ENCODE assay signal across 10 cellular contexts in the genomic region with DNA sequence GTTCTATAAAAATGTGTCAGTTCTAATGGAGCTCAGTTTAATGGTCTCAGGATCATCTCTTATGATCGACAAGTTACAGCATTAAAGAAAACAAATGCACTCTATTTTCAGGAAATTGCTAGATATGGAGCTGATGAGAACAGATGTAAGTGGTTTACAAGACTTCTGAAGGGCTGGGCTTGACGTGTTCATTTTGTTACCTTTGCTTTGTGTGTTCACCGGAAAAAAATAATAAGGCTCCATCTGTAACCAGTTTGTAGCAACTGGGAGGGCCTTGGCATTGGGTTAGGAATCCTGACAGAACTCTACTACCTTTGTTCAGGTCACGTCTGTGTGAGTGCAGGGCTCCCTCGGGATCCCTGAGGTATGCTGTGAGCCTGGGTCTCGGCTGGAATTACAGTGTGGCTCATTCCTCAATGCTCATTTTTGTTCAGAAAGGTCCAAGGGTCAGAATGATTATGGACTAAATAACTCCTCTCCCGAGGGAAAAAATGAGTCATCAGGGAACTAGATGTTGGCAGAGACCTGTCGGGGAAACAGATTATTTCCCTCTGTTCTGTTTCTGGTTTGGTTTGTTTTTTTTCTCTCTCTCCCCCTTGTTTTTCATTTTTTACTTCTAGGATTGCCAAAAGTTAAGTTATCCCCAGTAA.
A peak's percentile ranks its signal among the peaks of the same experiment; 100 is the strongest.
DNase-seq lines count a peak whose midpoint lies in the region; ATAC-seq and TF ChIP-seq lines count a peak whose summit lies in the region.
"Had no signal": no experiment of that assay in that cellular context is flagged by ENCODE, and none has a peak within 500 bp of the region (broad histone marks: within the 10 kb centered on the region; RNA-seq: fewer than 3 reads in every experiment).

No MANE protein-coding gene starts in this region.

- H2AFZ ChIP-seq in GM23338 (0 out of 2 replicates have a peak overlapping the region, but pooled peaks have one; percentile 16), neural progenitor cell (replicated peaks) (no peak overlapping the region)

- no peak overlapping the region for H3K4me3 ChIP-seq in GM23338
- H3K4me3 ChIP-seq in neural progenitor cell: no peak overlapping the region
- H3K4me3 ChIP-seq: dorsolateral prefrontal cortex had no signal

- H3F3A ChIP-seq in GM23338 (replicated peaks; ENCODE audit: low read depth) (no peaks in the 10 kb centered on the region), neural progenitor cell (ENCODE audit: low read depth) (no peaks in the 10 kb centered on the region)

- no peaks in the 10 kb centered on the region for H3K4me1 ChIP-seq in GM23338 (ENCODE audit: insufficient read depth)
- H3K4me1 ChIP-seq in neural progenitor cell: no peaks in the 10 kb centered on the region

- H3K4me2 ChIP-seq in GM23338 (no peak overlapping the region), neural progenitor cell (no peak overlapping the region)

- H4K20me1 ChIP-seq in GM23338 (replicated peaks; ENCODE audit: insufficient read depth) (no peaks in the 10 kb centered on the region), neural progenitor cell (ENCODE audit: low read depth) (no peaks in the 10 kb centered on the region)

- no peak overlapping the region for H3K27ac ChIP-seq in GM23338 (ENCODE audit: low read depth)
- no peak overlapping the region for H3K27ac ChIP-seq in neural progenitor cell

- H3K27ac Mint-ChIP-seq in GM23338: no peak overlapping the region
- H3K27ac Mint-ChIP-seq in neural progenitor cell: no peak overlapping the region
- H3K27ac Mint-ChIP-seq in immature natural killer cell: no peak overlapping the region

- H3K27me3 Mint-ChIP-seq in GM23338 (ENCODE audit: insufficient read depth, low read depth, poor library complexity) (peaks cover 3% of the 10 kb centered on the region), neural progenitor cell (ENCODE audit: insufficient read depth, low read depth) (no peaks in the 10 kb centered on the region), immature natural killer cell (ENCODE audit: low read depth in 3 of 3) (peaks cover 0 to 3% (median 0%) of the 10 kb centered on the region in 3 donors)

- H3K36me3 Mint-ChIP-seq in GM23338 (ENCODE audit: low read depth) (no peaks in the 10 kb centered on the region), neural progenitor cell (no peaks in the 10 kb centered on the region), immature natural killer cell (no peaks in the 10 kb centered on the region)

- in situ Hi-C loops in GM13977 (cut with MboI; ENCODE audit: low pct_unique_long_range_greater_than_20kb, low sequenced_read_pairs, unreplicated experiment): no loop called here

- TF ChIP-seq CTCF in GM23338 (conservative IDR thresholded peaks at IDR 0.05; ENCODE audit: low read depth in 2 of 2) (no peak), GM13977 (IDR thresholded peaks at IDR 0.05; ENCODE audit: extremely low read depth, insufficient read depth, missing control alignments) (no peak), neural progenitor cell (IDR thresholded peaks at IDR 0.05) (no peak)

- H3K27me3 ChIP-seq in GM23338 (ENCODE audit: insufficient read depth) (no peaks in the 10 kb centered on the region), neural progenitor cell (no peaks in the 10 kb centered on the region)
- H3K27me3 ChIP-seq: dorsolateral prefrontal cortex had no signal

- H3K9me3 Mint-ChIP-seq in GM23338: peaks cover 3% of the 10 kb centered on the region; the same call in 1 of the 3 replicates
- H3K9me3 Mint-ChIP-seq in neural progenitor cell: no peaks in the 10 kb centered on the region
- peaks cover 0 to 10% (median under 1%) of the 10 kb centered on the region in 6 donors for H3K9me3 Mint-ChIP-seq in immature natural killer cell

- no peaks in the 10 kb centered on the region for H3K79me2 ChIP-seq in GM23338 (replicated peaks; ENCODE audit: insufficient read depth)
- H3K79me2 ChIP-seq in neural progenitor cell (ENCODE audit: low read depth): no peaks in the 10 kb centered on the region

- no peaks in the 10 kb centered on the region for H3K9me2 ChIP-seq in GM23338 (ENCODE audit: insufficient read depth)

- DNase-seq in GM23338 (ENCODE audit: low spot score) (no peak), RPMI7951 (ENCODE audit: low read depth) (peak; percentile 80), fibroblast of the conjunctiva (ENCODE audit: low read depth) (peak; percentile 42), smooth muscle cell of the brain vasculature (ENCODE audit: low read depth, low spot score) (peak; percentile 9), GM13977 (ENCODE audit: low spot score) (no peak), neural progenitor cell (ENCODE audit: low spot score) (no peak), immature natural killer cell (no peak), cerebellum (ENCODE audit: low spot score) (no peak)
- DNase-seq: dorsolateral prefrontal cortex, NCI-H82 had no signal

- H3K9ac ChIP-seq in neural progenitor cell: no peak overlapping the region

- H3K4me3 Mint-ChIP-seq in GM23338 (no peak overlapping the region), neural progenitor cell (no peak overlapping the region), immature natural killer cell (no peak overlapping the region)

- no peaks in the 10 kb centered on the region for H3K4me1 Mint-ChIP-seq in GM23338
- H3K4me1 Mint-ChIP-seq in neural progenitor cell: no peaks in the 10 kb centered on the region
- H3K4me1 Mint-ChIP-seq in immature natural killer cell: no peaks in the 10 kb centered on the region

- no peak for ATAC-seq in GM23338

- H3K36me3 ChIP-seq in GM23338 (ENCODE audit: insufficient read depth) (no peaks in the 10 kb centered on the region), neural progenitor cell (no peaks in the 10 kb centered on the region)

- H3K9me3 ChIP-seq in neural progenitor cell (ENCODE audit: low read depth): no peaks in the 10 kb centered on the region

TF ChIP-seq in GM23338, 12 proteins besides CTCF, POLR2A, EP300 and RAD21 (continues in another document):
- TF ChIP-seq, protein P1, sequence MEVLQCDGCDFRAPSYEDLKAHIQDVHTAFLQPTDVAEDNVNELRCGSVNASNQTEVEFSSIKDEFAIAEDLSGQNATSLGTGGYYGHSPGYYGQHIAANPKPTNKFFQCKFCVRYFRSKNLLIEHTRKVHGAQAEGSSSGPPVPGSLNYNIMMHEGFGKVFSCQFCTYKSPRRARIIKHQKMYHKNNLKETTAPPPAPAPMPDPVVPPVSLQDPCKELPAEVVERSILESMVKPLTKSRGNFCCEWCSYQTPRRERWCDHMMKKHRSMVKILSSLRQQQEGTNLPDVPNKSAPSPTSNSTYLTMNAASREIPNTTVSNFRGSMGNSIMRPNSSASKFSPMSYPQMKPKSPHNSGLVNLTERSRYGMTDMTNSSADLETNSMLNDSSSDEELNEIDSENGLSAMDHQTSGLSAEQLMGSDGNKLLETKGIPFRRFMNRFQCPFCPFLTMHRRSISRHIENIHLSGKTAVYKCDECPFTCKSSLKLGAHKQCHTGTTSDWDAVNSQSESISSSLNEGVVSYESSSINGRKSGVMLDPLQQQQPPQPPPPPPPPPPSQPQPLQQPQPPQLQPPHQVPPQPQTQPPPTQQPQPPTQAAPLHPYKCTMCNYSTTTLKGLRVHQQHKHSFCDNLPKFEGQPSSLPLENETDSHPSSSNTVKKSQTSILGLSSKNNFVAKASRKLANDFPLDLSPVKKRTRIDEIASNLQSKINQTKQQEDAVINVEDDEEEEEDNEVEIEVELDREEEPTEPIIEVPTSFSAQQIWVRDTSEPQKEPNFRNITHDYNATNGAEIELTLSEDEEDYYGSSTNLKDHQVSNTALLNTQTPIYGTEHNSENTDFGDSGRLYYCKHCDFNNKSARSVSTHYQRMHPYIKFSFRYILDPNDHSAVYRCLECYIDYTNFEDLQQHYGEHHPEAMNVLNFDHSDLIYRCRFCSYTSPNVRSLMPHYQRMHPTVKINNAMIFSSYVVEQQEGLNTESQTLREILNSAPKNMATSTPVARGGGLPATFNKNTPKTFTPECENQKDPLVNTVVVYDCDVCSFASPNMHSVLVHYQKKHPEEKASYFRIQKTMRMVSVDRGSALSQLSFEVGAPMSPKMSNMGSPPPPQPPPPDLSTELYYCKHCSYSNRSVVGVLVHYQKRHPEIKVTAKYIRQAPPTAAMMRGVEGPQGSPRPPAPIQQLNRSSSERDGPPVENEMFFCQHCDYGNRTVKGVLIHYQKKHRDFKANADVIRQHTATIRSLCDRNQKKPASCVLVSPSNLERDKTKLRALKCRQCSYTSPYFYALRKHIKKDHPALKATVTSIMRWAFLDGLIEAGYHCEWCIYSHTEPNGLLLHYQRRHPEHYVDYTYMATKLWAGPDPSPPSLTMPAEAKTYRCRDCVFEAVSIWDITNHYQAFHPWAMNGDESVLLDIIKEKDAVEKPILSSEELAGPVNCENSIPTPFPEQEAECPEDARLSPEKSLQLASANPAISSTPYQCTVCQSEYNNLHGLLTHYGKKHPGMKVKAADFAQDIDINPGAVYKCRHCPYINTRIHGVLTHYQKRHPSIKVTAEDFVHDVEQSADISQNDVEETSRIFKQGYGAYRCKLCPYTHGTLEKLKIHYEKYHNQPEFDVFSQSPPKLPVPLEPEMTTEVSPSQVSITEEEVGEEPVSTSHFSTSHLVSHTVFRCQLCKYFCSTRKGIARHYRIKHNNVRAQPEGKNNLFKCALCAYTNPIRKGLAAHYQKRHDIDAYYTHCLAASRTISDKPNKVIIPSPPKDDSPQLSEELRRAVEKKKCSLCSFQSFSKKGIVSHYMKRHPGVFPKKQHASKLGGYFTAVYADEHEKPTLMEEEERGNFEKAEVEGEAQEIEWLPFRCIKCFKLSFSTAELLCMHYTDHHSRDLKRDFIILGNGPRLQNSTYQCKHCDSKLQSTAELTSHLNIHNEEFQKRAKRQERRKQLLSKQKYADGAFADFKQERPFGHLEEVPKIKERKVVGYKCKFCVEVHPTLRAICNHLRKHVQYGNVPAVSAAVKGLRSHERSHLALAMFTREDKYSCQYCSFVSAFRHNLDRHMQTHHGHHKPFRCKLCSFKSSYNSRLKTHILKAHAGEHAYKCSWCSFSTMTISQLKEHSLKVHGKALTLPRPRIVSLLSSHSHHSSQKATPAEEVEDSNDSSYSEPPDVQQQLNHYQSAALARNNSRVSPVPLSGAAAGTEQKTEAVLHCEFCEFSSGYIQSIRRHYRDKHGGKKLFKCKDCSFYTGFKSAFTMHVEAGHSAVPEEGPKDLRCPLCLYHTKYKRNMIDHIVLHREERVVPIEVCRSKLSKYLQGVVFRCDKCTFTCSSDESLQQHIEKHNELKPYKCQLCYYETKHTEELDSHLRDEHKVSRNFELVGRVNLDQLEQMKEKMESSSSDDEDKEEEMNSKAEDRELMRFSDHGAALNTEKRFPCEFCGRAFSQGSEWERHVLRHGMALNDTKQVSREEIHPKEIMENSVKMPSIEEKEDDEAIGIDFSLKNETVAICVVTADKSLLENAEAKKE (CRISPR knock-in tag; IDR thresholded peaks at IDR 0.05): no peak
- TF ChIP-seq EZH2phosphoT487 (IDR thresholded peaks at IDR 0.05; ENCODE audit: unreplicated experiment) (no peak), NANOG (IDR thresholded peaks at IDR 0.05; ENCODE audit: borderline replicate concordance) (no peak)

Comparison
In these comparisons a context has a peak if more than half of its experiments do, and no peak if none do; other contexts are left out.
1. DNase-seq: peak in RPMI7951 (single experiment), fibroblast of the conjunctiva (single experiment) and smooth muscle cell of the brain vasculature (single experiment); none in GM23338 (single experiment), GM13977 (single experiment), neural progenitor cell (single experiment), immature natural killer cell (0 of 3) and cerebellum (single experiment).